ENCODE assay signal across 12 cellular contexts in genomic region chr2:3462493-3463104, GRCh38. TPM values are rescaled to one million over a fixed set of nuclear protein-coding genes. Genes with fewer than 3 reads are reported as not detected.
DNase-seq lines count a peak whose midpoint lies in the region; ATAC-seq and TF ChIP-seq lines count a peak whose summit lies in the region.
"Had no signal": no experiment of that assay in that cellular context is flagged by ENCODE, and none has a peak within 500 bp of the region (broad histone marks: within the 10 kb centered on the region; RNA-seq: fewer than 3 reads in every experiment).

No MANE protein-coding gene starts in this region.

- TF ChIP-seq EP300 in tibial nerve (IDR thresholded peaks at IDR 0.05), result no peak
- TF ChIP-seq EP300 in gastroesophageal sphincter (IDR thresholded peaks at IDR 0.05), result no peak

- intact Hi-C loops in Right ventricle myocardium superior (cut with DNase I), result loop anchor here (5.0 kb wide), 1 partner anchor 40 kb away; no protein-coding TSS in a partner anchor
- intact Hi-C loops in left cardiac atrium (cut with DNase I), result loop anchor here in 1 of 2 donors (5.0 kb wide), 2 partner anchors 35 to 60 kb away; no protein-coding TSS in a partner anchor

- H3K4me1 ChIP-seq in tibial nerve (peaks cover 0 to 38% (median 16%) of the 10 kb centered on the region in 4 donors), gastroesophageal sphincter (peaks cover 0 to 8% (median 0%) of the 10 kb centered on the region in 3 donors)

- H3K4me3 Mint-ChIP-seq in chondrocyte (ENCODE audit: unreplicated experiment), result no peak overlapping the region

- H3K27ac Mint-ChIP-seq in chondrocyte (ENCODE audit: unreplicated experiment), result no peak overlapping the region
- H3K27ac Mint-ChIP-seq: activated T-helper 2 cell treated with anti-CD3 and anti-CD28 coated beads, Interferon-gamma antibody, Interleukin-2, Interleukin-4, amounts not matched to agents 10 μg/mL and 5 μg/mL and 100 μg/mL, durations not matched to agents 14 hours and 24 hours and 36 hours had no signal

- H3K27me3 ChIP-seq in tibial nerve (no peaks in the 10 kb centered on the region), gastroesophageal sphincter (no peaks in the 10 kb centered on the region)
- H3K27me3 ChIP-seq: esophagus squamous epithelium, tibial artery had no signal

- peaks cover 5% of the 10 kb centered on the region for H3K36me3 Mint-ChIP-seq in chondrocyte (ENCODE audit: low read depth)

- H3K27me3 Mint-ChIP-seq in chondrocyte (ENCODE audit: low read depth), result no peaks in the 10 kb centered on the region

- 68 to 70% methylated on average over 10 of the region's 10 CpGs for WGBS in tibial nerve, 2 donors
- 69 to 76% methylated on average over 2 to 8 of the region's 10 CpGs for WGBS in gastroesophageal sphincter (ENCODE audit: low coverage in 1 of 2), 2 donors

- DNase-seq in Right ventricle myocardium superior, result peak; percentile 33
- no peak for DNase-seq in left cardiac atrium
- DNase-seq in chondrocyte (ENCODE audit: low spot score), result peak; percentile 75
- DNase-seq in tibial nerve (ENCODE audit: low spot score in 2 of 2), result peak in 1 of 2 donors; percentile 10
- no peak for DNase-seq in ureter (ENCODE audit: low spot score)
- DNase-seq: esophagus squamous epithelium had no signal

- H3K9me3 Mint-ChIP-seq in chondrocyte (ENCODE audit: low read depth), result no peaks in the 10 kb centered on the region
- H3K9me3 Mint-ChIP-seq: activated T-helper 2 cell treated with anti-CD3 and anti-CD28 coated beads, Interferon-gamma antibody, Interleukin-2, Interleukin-4, amounts not matched to agents 10 μg/mL and 5 μg/mL and 100 μg/mL, durations not matched to agents 14 hours and 24 hours and 36 hours had no signal

- H3K4me1 Mint-ChIP-seq in chondrocyte (ENCODE audit: low read depth), result peaks cover 24% of the 10 kb centered on the region

- H3K9me3 ChIP-seq in tibial nerve, result no peaks in the 10 kb centered on the region
- no peaks in the 10 kb centered on the region for H3K9me3 ChIP-seq in gastroesophageal sphincter
- H3K9me3 ChIP-seq: esophagus squamous epithelium, mucosa of descending colon, tibial artery had no signal

- H3K36me3 ChIP-seq in tibial nerve, result peaks cover 0 to 64% (median 0%) of the 10 kb centered on the region in 3 donors
- peaks cover 0 to 93% of the 10 kb centered on the region in 2 donors for H3K36me3 ChIP-seq in gastroesophageal sphincter

- TF ChIP-seq CTCF in chondrocyte (IDR thresholded peaks at IDR 0.05) (peak; percentile 73), tibial nerve (IDR thresholded peaks at IDR 0.05) (peak in 2 of 5 experiments; percentile 2 to 4), gastroesophageal sphincter (IDR thresholded peaks at IDR 0.05) (no peak)

- ATAC-seq in Right ventricle myocardium superior (ENCODE audit: poor library complexity) (no peak), left cardiac atrium (no peak), HG03139 (IDR thresholded peaks at IDR 0.05; ENCODE audit: unreplicated experiment) (peak; percentile 2), gastroesophageal sphincter (no peak), GM21825 (IDR thresholded peaks at IDR 0.05; ENCODE audit: unreplicated experiment) (no peak)

- no peak overlapping the region for H3K4me3 ChIP-seq in tibial nerve
- H3K4me3 ChIP-seq in gastroesophageal sphincter, result no peak overlapping the region
- H3K4me3 ChIP-seq: mucosa of descending colon, tibial artery had no signal

- H3K27ac ChIP-seq in tibial nerve (peak overlapping the region in 3 of 4 donors; percentile 36 to 95 (median 60)), gastroesophageal sphincter (no peak overlapping the region)

- TF ChIP-seq POLR2A in tibial nerve (IDR thresholded peaks at IDR 0.05) (no peak), gastroesophageal sphincter (IDR thresholded peaks at IDR 0.05) (no peak)

RNA-seq across cellular contexts. Expression of gene ADI1, which starts 56.7 kb away (rescaled TPM):
- total RNA-seq in Right ventricle myocardium superior, result 141 TPM
- total RNA-seq in left cardiac atrium, result 100 to 1,000 TPM; 102 to 128 TPM
- total RNA-seq in chondrocyte, result 38.0 to 51.2 TPM (median 41.8 TPM) in 3 replicates
- 100 to 1,000 TPM in 3 of 4 donors, 10 to 100 TPM in 1; 51.9 to 112 (median 106) TPM for total RNA-seq in tibial nerve
- 100 to 1,000 TPM in 1 of 4 donors, 10 to 100 TPM in 3; 61.9 to 106 (median 82.9) TPM for total RNA-seq in gastroesophageal sphincter
- 42.0 TPM for total RNA-seq in ureter

Comparison
In these comparisons a context has a peak if more than half of its experiments do, and no peak if none do; other contexts are left out.
1. DNase-seq: peak in Right ventricle myocardium superior (single experiment) and chondrocyte (single experiment); none in left cardiac atrium (single experiment) and ureter (single experiment).
2. H3K27ac ChIP-seq: peak in tibial nerve (3 of 4); none in gastroesophageal sphincter (0 of 4).